ENCODE assay signal across 16 cellular contexts in genomic region chr12:1457901-1458300, GRCh38.
DNase-seq lines count a peak whose midpoint lies in the region; ATAC-seq and TF ChIP-seq lines count a peak whose summit lies in the region.
"Had no signal": no experiment of that assay in that cellular context is flagged by ENCODE, and none has a peak within 500 bp of the region (broad histone marks: within the 10 kb centered on the region; RNA-seq: fewer than 3 reads in every experiment).

No MANE protein-coding gene starts in this region.

- TF ChIP-seq CTCF in fibroblast of lung (conservative IDR thresholded peaks at IDR 0.05 in 1 of 2, IDR thresholded peaks at IDR 0.05 in 1 of 2; ENCODE audit: low read depth in 1 of 2, low read length in 2 of 2) (no peak), GM10248 (IDR thresholded peaks at IDR 0.05; ENCODE audit: control extremely low read depth, extremely low read depth, low read depth, missing control alignments) (no peak)

- peak overlapping the region; percentile 18 for H3K27ac ChIP-seq in fibroblast of lung (ENCODE audit: insufficient read depth, low read length)
- H3K27ac ChIP-seq: esophagus muscularis mucosa, stomach had no signal

- no peak overlapping the region for H3K9ac ChIP-seq in fibroblast of lung (ENCODE audit: insufficient read depth, low read length)

- H3K27me3 ChIP-seq in fibroblast of lung (ENCODE audit: control insufficient read depth, insufficient read depth, low read length): no peaks in the 10 kb centered on the region
- H3K27me3 ChIP-seq: esophagus muscularis mucosa, stomach had no signal

- CTCF ChIA-PET in GM10248 (lab: Yijun Ruan, JAX): interaction anchor here (0.9 to 1.4 kb wide), 4 partner anchors 10 to 16 kb away, joined by 3 to 5 read pairs (median 4); no protein-coding TSS in a partner anchor

- H3K4me2 ChIP-seq in fibroblast of lung (ENCODE audit: extremely low read depth, insufficient read depth, low read length): no peak overlapping the region

- peaks cover 5% of the 10 kb centered on the region for H3K4me1 ChIP-seq in fibroblast of lung (ENCODE audit: control insufficient read depth, extremely low read depth, insufficient read depth, low read length)
- H3K4me1 ChIP-seq: stomach had no signal

- ATAC-seq in SK-N-SH treated with all-trans-retinoic acid at 6 μM for 48 hours (peak; percentile 90), HG02678 (IDR thresholded peaks at IDR 0.05; ENCODE audit: unreplicated experiment) (no peak)
- ATAC-seq: HepG2, T-cell had no signal

- DNase-seq in GM04504 (ENCODE audit: low read depth) (peak; percentile 77), fibroblast of lung (ENCODE audit: low read depth in 2 of 2) (peak; percentile 42 to 95), stromal cell of bone marrow (ENCODE audit: low read depth) (peak; percentile 92), GM10248 (ENCODE audit: extremely low spot score) (no peak), HuH-7 (ENCODE audit: low spot score) (no peak), RPMI8226 (no peak)
- DNase-seq: activated CD4-positive, alpha-beta T cell treated with anti-CD3 and anti-CD28 coated beads for 4 hours; caudate nucleus; kidney; NK-92 treated with Interleukin-12 subunit alpha and Interleukin-12 subunit beta, amount 100 ng/mL, for 24 hours; stomach; T-cell had no signal

- no peaks in the 10 kb centered on the region for H4K20me1 ChIP-seq in fibroblast of lung (ENCODE audit: control insufficient read depth, extremely low read depth, insufficient read depth, low read length)

- no peak overlapping the region for H3K4me3 ChIP-seq in fibroblast of lung (replicated peaks in 1 of 4; ENCODE audit: control extremely low read depth in 1 of 4, insufficient read depth in 1 of 4, low read depth in 3 of 4, low read length in 4 of 4)
- H3K4me3 ChIP-seq: esophagus muscularis mucosa, stomach had no signal

- POLR2A ChIA-PET in GM10248 (lab: Yijun Ruan, JAX): no interaction called here

- H2AFZ ChIP-seq in fibroblast of lung (ENCODE audit: low read length): no peak overlapping the region

- H3K36me3 ChIP-seq in fibroblast of lung (ENCODE audit: control insufficient read depth, insufficient read depth, low read length): no peaks in the 10 kb centered on the region

- H3K79me2 ChIP-seq in fibroblast of lung (ENCODE audit: control insufficient read depth, insufficient read depth, low read length): no peaks in the 10 kb centered on the region

- H3K9me3 ChIP-seq in fibroblast of lung (ENCODE audit: control insufficient read depth, insufficient read depth, low read depth, low read length): no peaks in the 10 kb centered on the region
- H3K9me3 ChIP-seq: esophagus muscularis mucosa, stomach had no signal

TF ChIP-seq in SK-N-SH treated with all-trans-retinoic acid at 6 μM for 48 hours, 23 proteins besides CTCF, POLR2A, EP300 and RAD21:
- TF ChIP-seq ZNF8 (CRISPR knock-in tag; IDR thresholded peaks at IDR 0.05): no peak
- TF ChIP-seq SNAI2 (CRISPR knock-in tag; IDR thresholded peaks at IDR 0.05): no peak
- TF ChIP-seq PATZ1 (CRISPR knock-in tag; IDR thresholded peaks at IDR 0.05; ENCODE audit: borderline replicate concordance): no peak
- no peak for TF ChIP-seq TOX (CRISPR knock-in tag; IDR thresholded peaks at IDR 0.05; ENCODE audit: borderline replicate concordance)
- TF ChIP-seq GLIS3 (CRISPR knock-in tag; IDR thresholded peaks at IDR 0.05): no peak
- TF ChIP-seq CREB5 (CRISPR knock-in tag; IDR thresholded peaks at IDR 0.05; ENCODE audit: low read depth): no peak
- TF ChIP-seq ZFP30 (CRISPR knock-in tag; IDR thresholded peaks at IDR 0.05): no peak
- no peak for TF ChIP-seq TCF4 (CRISPR knock-in tag; IDR thresholded peaks at IDR 0.05; ENCODE audit: borderline replicate concordance)
- TF ChIP-seq RARB (CRISPR knock-in tag; IDR thresholded peaks at IDR 0.05): no peak
- TF ChIP-seq ZC3H10 (CRISPR knock-in tag; IDR thresholded peaks at IDR 0.05): no peak
- no peak for TF ChIP-seq TSHZ2 (CRISPR knock-in tag; IDR thresholded peaks at IDR 0.05)
- TF ChIP-seq ESRRG (CRISPR knock-in tag; IDR thresholded peaks at IDR 0.05): no peak
- no peak for TF ChIP-seq ISL1 (CRISPR knock-in tag; IDR thresholded peaks at IDR 0.05)
- TF ChIP-seq POU6F1 (CRISPR knock-in tag; IDR thresholded peaks at IDR 0.05; ENCODE audit: borderline replicate concordance, low read depth): no peak
- no peak for TF ChIP-seq ZFP3 (CRISPR knock-in tag; IDR thresholded peaks at IDR 0.05)
- TF ChIP-seq OSR1 (CRISPR knock-in tag; IDR thresholded peaks at IDR 0.05): no peak
- TF ChIP-seq ZNF565 (CRISPR knock-in tag; conservative IDR thresholded peaks at IDR 0.05; ENCODE audit: low read depth): no peak

Comparison
In these comparisons a context has a peak if more than half of its experiments do, and no peak if none do; other contexts are left out.
1. DNase-seq: peak in GM04504 (single experiment), fibroblast of lung (2 of 2) and stromal cell of bone marrow (single experiment); none in GM10248 (single experiment), HuH-7 (single experiment) and RPMI8226 (single experiment).